6 cellular contexts compared by ENCODE assay signal in the genomic region with DNA sequence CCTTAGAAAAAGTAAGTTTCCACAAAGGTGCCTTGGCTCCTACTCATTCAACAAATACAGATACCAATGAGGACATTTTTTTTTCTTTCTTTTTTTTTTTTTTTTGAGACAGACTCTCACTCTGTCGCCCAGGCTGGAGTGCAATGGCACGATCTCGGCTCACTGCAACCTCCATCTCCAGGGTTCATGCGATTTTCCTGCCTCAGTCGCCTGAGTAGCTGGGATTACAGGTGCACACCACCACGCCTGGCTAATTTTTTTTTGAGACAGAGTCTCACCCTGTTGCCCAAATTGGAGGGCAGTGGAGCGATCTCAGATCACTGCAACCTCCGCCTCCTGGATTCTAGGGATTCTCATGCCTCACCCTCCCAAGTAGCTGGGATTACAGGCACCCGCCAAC. TPM values are rescaled to one million over a fixed set of nuclear protein-coding genes. Genes with fewer than 3 reads are reported as not detected.
"Had no signal": no experiment of that assay in that cellular context is flagged by ENCODE, and none has a peak within 500 bp of the region (broad histone marks: within the 10 kb centered on the region; RNA-seq: fewer than 3 reads in every experiment).

No MANE protein-coding gene starts in this region.

RNA-seq across cellular contexts. Expression of gene ANKRD61, which starts 20.0 kb away (rescaled TPM):
- total RNA-seq: activated B cell treated with CpG ODN at 0.5 μM for 24 hours; cardiac septum; cerebellum; esophagus muscularis mucosa; T-cell; T-helper 2 cell treated with Interferon-gamma antibody and Interleukin-4, amounts not matched to agents 100 ng/mL and 5 ng/mL, for 36 hours had no signal
